18 cellular contexts compared by ENCODE assay signal in the genomic region with DNA sequence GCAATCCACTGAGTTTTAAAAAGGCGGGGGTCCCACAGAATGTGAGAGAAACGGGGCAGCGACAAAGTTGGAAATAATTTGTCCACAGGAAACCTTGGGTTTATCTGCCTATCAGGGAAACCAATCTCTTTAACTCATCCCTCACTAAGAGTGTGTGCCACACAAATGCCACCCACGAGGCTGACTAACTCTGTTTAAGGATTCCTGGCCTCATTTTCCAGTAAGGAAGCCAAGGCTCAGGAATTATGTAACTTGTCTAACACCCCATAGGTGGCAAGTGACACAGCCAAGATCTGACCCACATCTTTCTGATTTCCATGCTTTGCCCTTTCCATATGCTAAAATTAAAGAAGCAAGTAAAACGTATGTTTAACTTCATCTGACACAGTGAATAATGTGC.
"Had no signal": no experiment of that assay in that cellular context is flagged by ENCODE, and none has a peak within 500 bp of the region (broad histone marks: within the 10 kb centered on the region; RNA-seq: fewer than 3 reads in every experiment).

No MANE protein-coding gene starts in this region.

- H3K27me3 ChIP-seq: gastrocnemius medialis, heart right ventricle, pancreas, tibial nerve, vagina had no signal

- DNase-seq: activated CD4-positive, alpha-beta T cell treated with anti-CD3 and anti-CD28 coated beads, Interleukin-2, amount 50 U/mL, for 4 hours; activated naive CD8-positive, alpha-beta T cell treated with anti-CD3 and anti-CD28 coated beads, Interleukin-2, amount 10 ng/mL, durations not matched to agents 7 days and 5 days; cortex of kidney; effector CD4-positive, alpha-beta T cell; gastrocnemius medialis; heart right ventricle; kidney glomerular epithelial cell; mesendoderm; natural killer cell; pancreas; stimulated activated CD4-positive, alpha-beta T cell treated with anti-CD3 and anti-CD28 coated beads, Interleukin-2, amount 100 ng/mL, for 24 hours; stimulated activated naive CD8-positive, alpha-beta T cell treated with anti-CD3 and anti-CD28 coated beads, Interleukin-15, Interleukin-2, amounts not matched to agents 100 U/mL and 50 U/mL, for 24 hours had no signal

- H3K9me3 ChIP-seq: gastrocnemius medialis, heart right ventricle, pancreas, tibial nerve, vagina had no signal

- H3K4me1 Mint-ChIP-seq: activated naive CD8-positive, alpha-beta T cell treated with anti-CD3 and anti-CD28 coated beads, Interleukin-2, amount 10 ng/mL, durations not matched to agents 7 days and 5 days; brain; central memory CD8-positive, alpha-beta T cell; natural killer cell had no signal

- H3K27me3 Mint-ChIP-seq: activated naive CD8-positive, alpha-beta T cell treated with anti-CD3 and anti-CD28 coated beads, Interleukin-2, amount 10 ng/mL, durations not matched to agents 7 days and 5 days; central memory CD8-positive, alpha-beta T cell had no signal

- ATAC-seq: gastrocnemius medialis; natural killer cell; pancreas; stimulated activated naive CD8-positive, alpha-beta T cell treated with anti-CD3 and anti-CD28 coated beads, Interleukin-15, Interleukin-2, amounts not matched to agents 100 U/mL and 50 U/mL, for 24 hours had no signal

- H3K4me1 ChIP-seq: gastrocnemius medialis, heart right ventricle, pancreas, tibial nerve, vagina had no signal

- H3K4me3 Mint-ChIP-seq: activated naive CD8-positive, alpha-beta T cell treated with anti-CD3 and anti-CD28 coated beads, Interleukin-2, amount 10 ng/mL, durations not matched to agents 7 days and 5 days; activated T-helper 1 cell treated with anti-CD3 and anti-CD28 coated beads, Interleukin-12 subunit alpha, Interleukin-12 subunit beta, Interleukin-2, Interleukin-4 antibody, amounts not matched to agents 30 ng/mL and 10 ng/mL and 1 ng/mL, durations not matched to agents 14 hours and 24 hours and 36 hours; brain; central memory CD8-positive, alpha-beta T cell; natural killer cell; T-helper 2 cell treated with Interferon-gamma antibody and Interleukin-4, amounts not matched to agents 5 μg/mL and 100 μg/mL, for 36 hours had no signal

- H3K27ac Mint-ChIP-seq: activated naive CD8-positive, alpha-beta T cell treated with anti-CD3 and anti-CD28 coated beads, Interleukin-2, amount 10 ng/mL, durations not matched to agents 7 days and 5 days; activated T-helper 1 cell treated with anti-CD3 and anti-CD28 coated beads, Interleukin-12 subunit alpha, Interleukin-12 subunit beta, Interleukin-2, Interleukin-4 antibody, amounts not matched to agents 30 ng/mL and 10 ng/mL and 1 ng/mL, durations not matched to agents 14 hours and 24 hours and 36 hours; natural killer cell; T-helper 2 cell treated with Interferon-gamma antibody and Interleukin-4, amounts not matched to agents 5 μg/mL and 100 μg/mL, for 36 hours had no signal

- H3K36me3 Mint-ChIP-seq: activated naive CD8-positive, alpha-beta T cell treated with anti-CD3 and anti-CD28 coated beads, Interleukin-2, amount 10 ng/mL, durations not matched to agents 7 days and 5 days; brain; natural killer cell had no signal

- H3K27ac ChIP-seq: gastrocnemius medialis, heart right ventricle, pancreas, tibial nerve, vagina had no signal

- H3K4me3 ChIP-seq: gastrocnemius medialis, heart right ventricle, pancreas, tibial nerve, vagina had no signal

- H3K36me3 ChIP-seq: gastrocnemius medialis, heart right ventricle, pancreas, tibial nerve, vagina had no signal
